35 cellular contexts compared by ENCODE assay signal in the genomic region with DNA sequence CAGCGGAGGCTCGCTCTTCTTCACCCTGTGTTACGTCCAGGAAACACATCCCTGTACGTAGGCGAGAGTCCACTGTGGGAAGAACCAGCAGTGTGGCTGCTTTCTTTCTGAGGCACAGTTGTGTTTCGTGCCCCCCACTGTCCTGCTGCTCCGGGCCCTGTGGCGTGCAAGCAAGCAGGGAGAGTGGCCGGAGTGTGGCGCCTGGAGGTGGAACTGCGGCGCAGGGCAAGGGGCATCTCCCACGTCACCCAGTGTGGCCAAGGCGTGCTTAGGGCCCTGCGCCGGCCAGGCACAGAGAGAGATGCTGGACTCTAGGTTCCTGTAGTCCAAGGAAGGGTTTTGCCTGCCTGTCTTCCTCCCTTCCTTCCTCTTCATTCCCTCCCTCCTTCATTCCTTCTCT. TPM values are rescaled to one million over a fixed set of nuclear protein-coding genes. Genes with fewer than 3 reads are reported as not detected.
"Had no signal": no experiment of that assay in that cellular context is flagged by ENCODE, and none has a peak within 500 bp of the region (broad histone marks: within the 10 kb centered on the region; RNA-seq: fewer than 3 reads in every experiment).

No MANE protein-coding gene starts in this region.

- DNase-seq: activated CD4-positive, alpha-beta memory T cell treated with anti-CD3 and anti-CD28 coated beads, Interleukin-2, amount 10 ng/mL, durations not matched to agents 7 days and 5 days; activated CD4-positive, alpha-beta T cell treated with anti-CD3 and anti-CD28 coated beads for 1 hour; activated CD4-positive, alpha-beta T cell treated with anti-CD3 and anti-CD28 coated beads for 48 hours; activated CD4-positive, CD25-positive, alpha-beta regulatory T cell; activated effector memory CD4-positive, alpha-beta T cell treated with anti-CD3 and anti-CD28 coated beads, Interleukin-2, amount 50 U/mL, for 16 hours; activated naive CD4-positive, alpha-beta T cell treated with Interleukin-2 at 50 U/mL for 16 hours; activated T-cell treated with anti-CD3 and anti-CD28 coated beads, Interleukin-2, amount 50 U/mL, for 1 hour; activated T-cell treated with anti-CD3 and anti-CD28 coated beads, Interleukin-2, amount 50 U/mL, for 72 hours; adrenal gland; body of pancreas; central memory CD4-positive, alpha-beta T cell; NCI-H1092 treated with DMSO at 0.1 percent for 48 hours; NCI-H1417; NCI-H146; NCI-H187; NCI-H2029 treated with DMSO at 0.1 percent for 48 hours; NCI-H2107; NCI-H2171; NCI-H510A; NCI-H748 treated with DMSO at 0.1 percent for 48 hours; NK-92 treated with Interleukin-12 subunit alpha and Interleukin-12 subunit beta, amount 100 ng/mL, for 24 hours; PC-9; SW 1271; T-helper 1 cell; T-helper 2 cell; T-helper 9 cell; WERI-Rb-1 had no signal

- H3K9me3 Mint-ChIP-seq: activated CD4-positive, alpha-beta memory T cell treated with anti-CD3 and anti-CD28 coated beads, Interleukin-2, amount 10 ng/mL, durations not matched to agents 7 days and 5 days; activated naive CD4-positive, alpha-beta T cell treated with anti-CD3 and anti-CD28 coated beads, Interleukin-2, amount 50 U/mL, for 24 hours; activated T-cell treated with anti-CD3 and anti-CD28 coated beads, Interleukin-2, amount 50 U/mL, for 72 hours; activated T-helper 17 cell treated with anti-CD3 and anti-CD28 coated beads, Interleukin-2, amount 50 U/mL, for 72 hours had no signal

- H3K36me3 ChIP-seq: adrenal gland, breast epithelium, WERI-Rb-1 had no signal

- ATAC-seq: activated T-cell treated with anti-CD3 and anti-CD28 coated beads, Interleukin-2, amount 50 U/mL, for 72 hours; activated T-helper 17 cell treated with anti-CD3 and anti-CD28 coated beads, Interleukin-2, amount 50 U/mL, for 72 hours; body of pancreas had no signal

- FAIRE-seq: astrocyte had no signal

- H2AFZ ChIP-seq: PC-9 had no signal

- H3K4me2 ChIP-seq: PC-9 had no signal

- H3K4me1 ChIP-seq: adrenal gland, body of pancreas, breast epithelium had no signal

- H3K4me1 Mint-ChIP-seq: activated CD4-positive, alpha-beta memory T cell treated with anti-CD3 and anti-CD28 coated beads, Interleukin-2, amount 10 ng/mL, durations not matched to agents 7 days and 5 days; activated naive CD4-positive, alpha-beta T cell treated with anti-CD3 and anti-CD28 coated beads, Interleukin-2, amount 50 U/mL, for 24 hours; activated T-helper 17 cell treated with anti-CD3 and anti-CD28 coated beads, Interleukin-2, amount 50 U/mL, for 72 hours had no signal

- H3K9me3 ChIP-seq: adrenal gland, body of pancreas, breast epithelium had no signal

- H3K4me3 ChIP-seq: adrenal gland, body of pancreas, breast epithelium, PC-9 had no signal

- H3K27me3 Mint-ChIP-seq: activated CD4-positive, alpha-beta memory T cell treated with anti-CD3 and anti-CD28 coated beads, Interleukin-2, amount 10 ng/mL, durations not matched to agents 7 days and 5 days had no signal

- H3K4me3 Mint-ChIP-seq: activated CD4-positive, alpha-beta memory T cell treated with anti-CD3 and anti-CD28 coated beads, Interleukin-2, amount 10 ng/mL, durations not matched to agents 7 days and 5 days; activated naive CD4-positive, alpha-beta T cell treated with anti-CD3 and anti-CD28 coated beads, Interleukin-2, amount 50 U/mL, for 24 hours; activated T-cell treated with anti-CD3 and anti-CD28 coated beads, Interleukin-2, amount 50 U/mL, for 72 hours; activated T-helper 17 cell treated with anti-CD3 and anti-CD28 coated beads, Interleukin-2, amount 50 U/mL, for 72 hours had no signal

- H3K36me3 Mint-ChIP-seq: activated naive CD4-positive, alpha-beta T cell treated with anti-CD3 and anti-CD28 coated beads, Interleukin-2, amount 50 U/mL, for 24 hours had no signal

- H3K27ac Mint-ChIP-seq: activated CD4-positive, alpha-beta memory T cell treated with anti-CD3 and anti-CD28 coated beads, Interleukin-2, amount 10 ng/mL, durations not matched to agents 7 days and 5 days; activated naive CD4-positive, alpha-beta T cell treated with anti-CD3 and anti-CD28 coated beads, Interleukin-2, amount 50 U/mL, for 24 hours; activated T-cell treated with anti-CD3 and anti-CD28 coated beads, Interleukin-2, amount 50 U/mL, for 72 hours; activated T-helper 17 cell treated with anti-CD3 and anti-CD28 coated beads, Interleukin-2, amount 50 U/mL, for 72 hours had no signal

- H3K27me3 ChIP-seq: adrenal gland, body of pancreas had no signal

- H3K27ac ChIP-seq: adrenal gland, body of pancreas, breast epithelium, PC-9, WERI-Rb-1 had no signal

RNA-seq across cellular contexts. Expression of a gene that starts 13.3 kb away (rescaled TPM):
- total RNA-seq: activated CD4-positive, alpha-beta memory T cell treated with anti-CD3 and anti-CD28 coated beads, Interleukin-2, amount 10 ng/mL, durations not matched to agents 7 days and 5 days; activated CD8-positive, alpha-beta memory T cell treated with anti-CD3 and anti-CD28 coated beads for 36 hours; activated T-cell treated with anti-CD3 and anti-CD28 coated beads, Interleukin-2, amount 50 U/mL, for 72 hours; activated T-helper 17 cell treated with anti-CD3 and anti-CD28 coated beads, Interleukin-2, amount 50 U/mL, for 72 hours; adrenal gland; astrocyte; chondrocyte; M059J; OCI-LY7 had no signal
